ENCODE assay signal across 1 cellular context in genomic region chr22:44057411-44057987, GRCh38.
TF ChIP-seq lines count a peak whose summit lies in the region.

No MANE protein-coding gene starts in this region.

TF ChIP-seq in GM23338, 12 proteins besides CTCF, POLR2A, EP300 and RAD21 (continued from another document):
- TF ChIP-seq ZNF462 (CRISPR knock-in tag; IDR thresholded peaks at IDR 0.05), result no peak
- TF ChIP-seq EZH2 (IDR thresholded peaks at IDR 0.05; ENCODE audit: low read depth, unreplicated experiment), result no peak
- no peak for TF ChIP-seq EZH2phosphoT487 (IDR thresholded peaks at IDR 0.05; ENCODE audit: unreplicated experiment)
